15 cellular contexts compared by ENCODE assay signal in the genomic region with DNA sequence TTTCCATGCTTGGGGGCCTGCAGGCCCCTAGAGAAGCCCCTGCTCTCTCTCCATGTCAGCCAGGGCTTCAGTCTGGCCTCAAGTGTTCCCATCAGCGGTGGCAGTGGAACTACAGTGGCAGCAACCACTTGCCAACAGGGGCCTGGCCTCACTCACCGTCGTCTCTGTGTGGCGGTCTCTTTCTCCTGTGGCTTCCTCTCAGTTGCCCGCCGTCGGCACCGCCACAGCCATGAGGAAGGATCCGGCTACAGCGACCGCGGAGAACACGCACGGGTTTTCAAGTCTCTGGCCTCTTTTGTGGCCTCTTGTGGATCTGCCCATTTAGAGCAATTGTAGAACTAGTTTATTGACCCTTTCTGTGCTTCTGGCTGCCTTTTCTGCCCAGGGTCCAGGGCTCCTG.
"Had no signal": no experiment of that assay in that cellular context is flagged by ENCODE, and none has a peak within 500 bp of the region (broad histone marks: within the 10 kb centered on the region; RNA-seq: fewer than 3 reads in every experiment).

No MANE protein-coding gene starts in this region.

- H3K27ac Mint-ChIP-seq: activated CD4-positive, alpha-beta T cell treated with anti-CD3 and anti-CD28 coated beads for 36 hours; activated CD8-positive, alpha-beta T cell treated with anti-CD3 and anti-CD28 coated beads for 36 hours had no signal

- H3K4me3 Mint-ChIP-seq: activated CD4-positive, alpha-beta T cell treated with anti-CD3 and anti-CD28 coated beads for 36 hours; activated CD8-positive, alpha-beta T cell treated with anti-CD3 and anti-CD28 coated beads for 36 hours; activated naive CD8-positive, alpha-beta T cell treated with anti-CD3 and anti-CD28 coated beads, Interleukin-2, amount 10 ng/mL, durations not matched to agents 7 days and 5 days had no signal

- H3K4me3 ChIP-seq: right lobe of liver, spleen, tibial nerve had no signal

- H3K36me3 ChIP-seq: right lobe of liver had no signal

- H3K9me3 Mint-ChIP-seq: activated CD8-positive, alpha-beta T cell treated with anti-CD3 and anti-CD28 coated beads for 36 hours; activated naive CD8-positive, alpha-beta T cell treated with anti-CD3 and anti-CD28 coated beads, Interleukin-2, amount 10 ng/mL, durations not matched to agents 7 days and 5 days; naive thymus-derived CD8-positive, alpha-beta T cell had no signal

- DNase-seq: activated CD4-positive, alpha-beta T cell treated with anti-CD3 and anti-CD28 coated beads for 36 hours; activated CD8-positive, alpha-beta T cell treated with anti-CD3 and anti-CD28 coated beads for 36 hours; activated naive CD4-positive, alpha-beta T cell; activated naive CD8-positive, alpha-beta T cell treated with anti-CD3 and anti-CD28 coated beads, Interleukin-2, amount 10 ng/mL, durations not matched to agents 7 days and 5 days; anterior cingulate cortex; cerebellar nuclear complex; dermis blood vessel endothelial cell; left colon; naive thymus-derived CD8-positive, alpha-beta T cell; right lobe of liver; SK-N-SH; spleen; stimulated activated CD4-positive, alpha-beta T cell treated with anti-CD3 and anti-CD28 coated beads, Interleukin-1b, Interleukin-23, amount 100 ng/mL, for 48 hours; T-helper 1 cell had no signal

- H3K4me2 ChIP-seq: SK-N-SH had no signal

- H3K9me2 ChIP-seq: SK-N-SH had no signal

- H3K27me3 ChIP-seq: right lobe of liver, spleen, tibial nerve had no signal

- ATAC-seq: activated CD4-positive, alpha-beta T cell treated with anti-CD3 and anti-CD28 coated beads for 36 hours; activated CD8-positive, alpha-beta T cell treated with anti-CD3 and anti-CD28 coated beads for 36 hours; naive thymus-derived CD8-positive, alpha-beta T cell; right lobe of liver had no signal

- H3K27ac ChIP-seq: right lobe of liver, spleen had no signal

- H3K27me3 Mint-ChIP-seq: activated CD4-positive, alpha-beta T cell treated with anti-CD3 and anti-CD28 coated beads for 36 hours; activated CD8-positive, alpha-beta T cell treated with anti-CD3 and anti-CD28 coated beads for 36 hours; activated naive CD8-positive, alpha-beta T cell treated with anti-CD3 and anti-CD28 coated beads, Interleukin-2, amount 10 ng/mL, durations not matched to agents 7 days and 5 days; naive thymus-derived CD8-positive, alpha-beta T cell had no signal

- H3K9ac ChIP-seq: SK-N-SH had no signal

- H3K9me3 ChIP-seq: right lobe of liver, SK-N-SH, spleen, tibial nerve had no signal
